In the genomic region with DNA sequence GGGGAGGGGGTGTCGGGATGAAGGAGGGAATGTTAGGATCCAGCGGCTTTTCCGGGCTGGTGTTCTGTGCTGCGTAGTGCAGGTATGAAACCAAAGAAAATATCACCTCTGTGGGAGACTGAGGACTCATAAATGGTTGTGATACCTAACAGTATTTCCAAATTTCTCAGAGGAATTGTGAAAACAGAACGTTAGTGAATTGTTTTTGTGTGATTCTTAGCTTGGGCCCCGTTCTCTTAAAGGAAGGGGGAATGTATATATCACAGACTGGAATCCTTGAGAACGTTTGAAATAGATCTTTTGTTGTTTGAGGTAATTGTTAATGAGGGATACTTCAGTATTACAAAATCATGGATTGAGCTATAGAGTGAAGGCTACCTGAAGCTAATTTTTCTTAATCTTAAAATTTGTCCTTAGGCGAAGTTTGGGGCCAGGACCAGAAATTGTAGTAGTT, we compare ENCODE assay signal across 8 cellular contexts. TPM values are rescaled to one million over a fixed set of nuclear protein-coding genes. Genes with fewer than 3 reads are reported as not detected.
DNase-seq lines count a peak whose midpoint lies in the region; ATAC-seq, FAIRE-seq and TF ChIP-seq lines count a peak whose summit lies in the region.

No MANE protein-coding gene starts in this region.

- H2BK5ac ChIP-seq in IMR-90 (ENCODE audit: low read depth, low read length, poor library complexity, severe bottlenecking), result peak overlapping the region; percentile 94

- in situ Hi-C loops in IMR-90 (cut with MboI; ENCODE audit: low sequenced_read_pairs), result no loop called here

- intact Hi-C loops in IMR-90 (cut with micrococcal nuclease), result loop anchor here (10.0 kb wide), 1 partner anchor 198 kb away; a partner anchor contains a TSS
- intact Hi-C loops in naive thymus-derived CD4-positive, alpha-beta T cell (cut with micrococcal nuclease), result loop anchor here (1.0 to 10.0 kb wide), 9 partner anchors 14 to 1900 kb away; a partner anchor contains a TSS

- peaks cover 3% of the 10 kb centered on the region; the same call in 1 of the 2 replicates for H3K9me1 ChIP-seq in IMR-90 (ENCODE audit: insufficient read depth, low read length)

- no peak overlapping the region; the same call in 1 of the 2 replicates for H4K5ac ChIP-seq in IMR-90 (ENCODE audit: low read depth, low read length)

- H3K4ac ChIP-seq in IMR-90 (ENCODE audit: low read depth, low read length), result peak overlapping the region; percentile 99

- H3K27ac ChIP-seq in BLaER1 (peak overlapping the region; percentile 96), IMR-90 (ENCODE audit: insufficient read depth, low read length) (peak overlapping the region; percentile 99)
- H3K27ac ChIP-seq in naive thymus-derived CD4-positive, alpha-beta T cell (ENCODE audit: low read depth, low read length), result peak overlapping the region; percentile 99

- H3K4me1 Mint-ChIP-seq in central memory CD8-positive, alpha-beta T cell, result peaks cover 44% of the 10 kb centered on the region
- peaks cover 19 to 62% (median 46%) of the 10 kb centered on the region in 7 donors for H3K4me1 Mint-ChIP-seq in naive thymus-derived CD4-positive, alpha-beta T cell

- peak overlapping the region; percentile 91 for H2AK9ac ChIP-seq in IMR-90 (replicated peaks; ENCODE audit: low read depth, low read length, poor library complexity)

- peaks cover 9 to 32% of the 10 kb centered on the region in 2 experiments; a peak in 2 of 4 replicates for H3K79me1 ChIP-seq in IMR-90 (ENCODE audit: low read depth in 1 of 2, low read length in 2 of 2)

- DNase-seq in IMR-90 (no peak), GM12891 (ENCODE audit: insufficient read length, low spot score) (no peak), kidney glomerular epithelial cell (lab: John Stamatoyannopoulos, UW) (no peak)
- DNase-seq in central memory CD8-positive, alpha-beta T cell (ENCODE audit: low spot score in 2 of 2), result no peak
- no peak for DNase-seq in naive thymus-derived CD4-positive, alpha-beta T cell
- no peak for DNase-seq in central memory CD4-positive, alpha-beta T cell

- H2AFZ ChIP-seq in IMR-90 (replicated peaks; ENCODE audit: low read length, poor library complexity), result peak overlapping the region; percentile 99

- CTCF ChIA-PET in IMR-90 (lab: Yijun Ruan, JAX), result interaction anchor here (1.4 to 3.8 kb wide), 4 partner anchors 12 to 49 kb away, joined by 5 to 24 read pairs (median 9); no protein-coding TSS in a partner anchor
- CTCF ChIA-PET in naive thymus-derived CD4-positive, alpha-beta T cell (lab: Charles Lee), result interaction anchor here (1.3 to 1.4 kb wide), 2 partner anchors 11 to 33 kb away, joined by 4 to 10 read pairs; no protein-coding TSS in a partner anchor

- no peaks in the 10 kb centered on the region for H3K9me3 Mint-ChIP-seq in central memory CD8-positive, alpha-beta T cell
- H3K9me3 Mint-ChIP-seq in naive thymus-derived CD4-positive, alpha-beta T cell, result no peaks in the 10 kb centered on the region

- H3K4me2 ChIP-seq in BLaER1 (peak overlapping the region; percentile 83), IMR-90 (ENCODE audit: low read depth, low read length) (peak overlapping the region; percentile 87)

- H4K20me1 ChIP-seq in BLaER1, result peaks cover 55% of the 10 kb centered on the region
- peaks cover 32% of the 10 kb centered on the region for H4K20me1 ChIP-seq in IMR-90 (ENCODE audit: insufficient read depth, low read length)

- H3K4me3 Mint-ChIP-seq in central memory CD8-positive, alpha-beta T cell, result peak overlapping the region; percentile 95
- H3K4me3 Mint-ChIP-seq in naive thymus-derived CD4-positive, alpha-beta T cell, result peak overlapping the region; percentile 95 to 100 (median 99)

- H4K91ac ChIP-seq in IMR-90 (ENCODE audit: insufficient read depth, low read depth, low read length), result 0 out of 2 replicates have a peak overlapping the region, but pooled peaks have one; percentile 56

- H3K14ac ChIP-seq in IMR-90 (replicated peaks; ENCODE audit: low read depth, low read length), result peak overlapping the region; percentile 100; the same call in 1 of the 2 replicates

- H2BK120ac ChIP-seq in IMR-90 (ENCODE audit: low read depth, low read length), result no peak overlapping the region

- peak overlapping the region; percentile 88; the same call in 1 of the 2 replicates for H3K23ac ChIP-seq in IMR-90 (ENCODE audit: low read depth, low read length)

- no peaks in the 10 kb centered on the region for H3K27me3 Mint-ChIP-seq in central memory CD8-positive, alpha-beta T cell
- H3K27me3 Mint-ChIP-seq in naive thymus-derived CD4-positive, alpha-beta T cell, result peaks cover 0 to 20% (median 5%) of the 10 kb centered on the region in 5 donors

- ATAC-seq in IMR-90 (ENCODE audit: low read depth) (no peak), GM21515 (IDR thresholded peaks at IDR 0.05; ENCODE audit: unreplicated experiment) (no peak)
- ATAC-seq in central memory CD8-positive, alpha-beta T cell (replicated peaks; ENCODE audit: extremely low read depth, poor library complexity, severe bottlenecking), result no peak
- no peak for ATAC-seq in naive thymus-derived CD4-positive, alpha-beta T cell

- H3K27ac Mint-ChIP-seq in central memory CD8-positive, alpha-beta T cell (ENCODE audit: low read depth), result peak overlapping the region; percentile 99
- peak overlapping the region; percentile 97 to 100 (median 100) for H3K27ac Mint-ChIP-seq in naive thymus-derived CD4-positive, alpha-beta T cell

- TF ChIP-seq RAD21 in IMR-90 (IDR thresholded peaks at IDR 0.05; ENCODE audit: low read length), result no peak

- peaks cover 21% of the 10 kb centered on the region for H3K4me1 ChIP-seq in BLaER1
- H3K4me1 ChIP-seq in IMR-90 (ENCODE audit: control insufficient read depth, insufficient read depth, low read length), result no peaks in the 10 kb centered on the region
- peaks cover 29 to 31% of the 10 kb centered on the region in 2 donors for H3K4me1 ChIP-seq in naive thymus-derived CD4-positive, alpha-beta T cell (ENCODE audit: control insufficient read depth in 2 of 2, insufficient read depth in 2 of 2, low read length in 2 of 2)

- no peak for FAIRE-seq in GM12891 (lab: Jason Lieb, UNC)

- TF ChIP-seq CTCF in IMR-90 (conservative IDR thresholded peaks at IDR 0.05; ENCODE audit: low read depth, low read length), result no peak

- no CpG with 5 or more reads among the region's 8 CpGs for WGBS in IMR-90 (ENCODE audit: extremely low coverage in 2 of 2, insufficient read length in 1 of 2), 2 experiments

- peak overlapping the region; percentile 98; the same call in 1 of the 2 replicates for H3K56ac ChIP-seq in IMR-90 (ENCODE audit: extremely low read depth, insufficient read depth, low read length)

- POLR2A ChIA-PET in IMR-90 (lab: Charles Lee; ENCODE audit: unreplicated experiment), result no interaction called here
- POLR2A ChIA-PET in naive thymus-derived CD4-positive, alpha-beta T cell (lab: Charles Lee), result interaction anchor here (0.5 to 2.4 kb wide), 16 partner anchors 10 to 278 kb away, joined by 3 to 21 read pairs (median 6); a partner anchor contains a TSS

- H3K9me3 ChIP-seq in BLaER1 (no peaks in the 10 kb centered on the region), IMR-90 (ENCODE audit: control insufficient read depth, insufficient read depth, low read length) (no peaks in the 10 kb centered on the region)
- no peaks in the 10 kb centered on the region for H3K9me3 ChIP-seq in naive thymus-derived CD4-positive, alpha-beta T cell (ENCODE audit: control insufficient read depth in 2 of 3, low read length in 3 of 3)

- H2BK15ac ChIP-seq in IMR-90 (ENCODE audit: low read depth, low read length), result no peak overlapping the region

- peak overlapping the region; percentile 89 to 93; a peak in 3 of 4 replicates for H4K8ac ChIP-seq in IMR-90 (ENCODE audit: low read depth in 2 of 2, low read length in 2 of 2)

- dilution Hi-C loops in IMR-90 (cut with HindIII; ENCODE audit: low sequenced_read_pairs, unreplicated experiment), result no loop called here

- no peak overlapping the region for H2BK20ac ChIP-seq in IMR-90 (ENCODE audit: low read depth, low read length)

- peak overlapping the region; percentile 98 for H3K9ac ChIP-seq in BLaER1
- peak overlapping the region; percentile 99 for H3K9ac ChIP-seq in IMR-90 (ENCODE audit: low read depth, low read length)

- H3K36me3 ChIP-seq in BLaER1 (peaks cover 28% of the 10 kb centered on the region), IMR-90 (ENCODE audit: control insufficient read depth, insufficient read depth, low read length) (peaks cover 3% of the 10 kb centered on the region; the same call in 1 of the 2 replicates)
- peaks cover 0 to 7% (median 0%) of the 10 kb centered on the region in 3 experiments for H3K36me3 ChIP-seq in naive thymus-derived CD4-positive, alpha-beta T cell (ENCODE audit: control insufficient read depth in 2 of 3, insufficient read depth in 3 of 3, low read length in 3 of 3)

- H3K4me3 ChIP-seq in BLaER1 (peak overlapping the region; percentile 97), IMR-90 (ENCODE audit: insufficient read depth, low read depth, low read length) (peak overlapping the region; percentile 94)
- H3K4me3 ChIP-seq in naive thymus-derived CD4-positive, alpha-beta T cell (ENCODE audit: low read length), result peak overlapping the region; percentile 79

- BruUV-seq in IMR-90 (replicated peaks; lab: Mats Ljungman, UMichigan), result TSS peak; percentile 16

- no peak overlapping the region for H3K18ac ChIP-seq in IMR-90 (ENCODE audit: low read depth, low read length)

- peaks cover 21% of the 10 kb centered on the region for H3K36me3 Mint-ChIP-seq in central memory CD8-positive, alpha-beta T cell (ENCODE audit: insufficient read depth)
- H3K36me3 Mint-ChIP-seq in naive thymus-derived CD4-positive, alpha-beta T cell, result peaks cover 5 to 10% (median 7%) of the 10 kb centered on the region in 5 donors

- H3K27me3 ChIP-seq in BLaER1 (no peaks in the 10 kb centered on the region), IMR-90 (ENCODE audit: control insufficient read depth, insufficient read depth, low read length) (peaks cover 4% of the 10 kb centered on the region)
- H3K27me3 ChIP-seq in naive thymus-derived CD4-positive, alpha-beta T cell (ENCODE audit: control insufficient read depth in 2 of 2, insufficient read depth in 2 of 2, low read length in 2 of 2), result no peaks in the 10 kb centered on the region

- 0 out of 2 replicates have a peak overlapping the region, but pooled peaks have one; percentile 6 for H2AK5ac ChIP-seq in IMR-90 (ENCODE audit: low read depth, low read length)

- TF ChIP-seq POLR2A in IMR-90 (IDR thresholded peaks at IDR 0.05; ENCODE audit: low read depth, low read length) (no peak), GM12891 (IDR thresholded peaks at IDR 0.05; ENCODE audit: low read depth, low read length) (no peak)

TF ChIP-seq in GM12891, 5 proteins besides CTCF, POLR2A, EP300 and RAD21 (continues in another document):
- no peak for TF ChIP-seq TAF1 (IDR thresholded peaks at IDR 0.05; ENCODE audit: low read depth, low read length)
- TF ChIP-seq PAX5 (IDR thresholded peaks at IDR 0.05; ENCODE audit: insufficient read depth, low read length, severe bottlenecking), result no peak
- TF ChIP-seq POU2F2 (IDR thresholded peaks at IDR 0.05; ENCODE audit: low read depth, low read length), result no peak

RNA-seq across cellular contexts. Expression of a gene that starts 0.9 kb away (rescaled TPM):
- total RNA-seq in IMR-90 (2012; rRNA removed), result 129 and 142 TPM in 2 replicates
- polyA plus RNA-seq in IMR-90 (2012; rRNA removed), result 39.9 and 46.4 TPM in 2 replicates
- 4.2 and 7.9 TPM in 2 replicates for polyA plus RNA-seq in IMR-90 (2012; cell fraction: cytosol; rRNA removed)
- polyA plus RNA-seq in IMR-90 (2012; cell fraction: nucleus; rRNA removed; ENCODE audit: low replicate concordance), result 10.7 and 129 TPM in 2 replicates
- 100 to 1,000 TPM; 113 to 204 (median 121) TPM for total RNA-seq in naive thymus-derived CD4-positive, alpha-beta T cell
- polyA plus RNA-seq in naive thymus-derived CD4-positive, alpha-beta T cell, result 10 to 100 TPM; 57.6 to 72.7 TPM
- polyA plus RNA-seq in GM12891 (2012; ENCODE audit: low read depth, missing spikeins), result 54.8 TPM
